9 cellular contexts compared by ENCODE assay signal in genomic region chr11:122157540-122158173, GRCh38. TPM values are rescaled to one million over a fixed set of nuclear protein-coding genes. Genes with fewer than 3 reads are reported as not detected.
A peak's percentile ranks its signal among the peaks of the same experiment; 100 is the strongest.
DNase-seq lines count a peak whose midpoint lies in the region; ATAC-seq and TF ChIP-seq lines count a peak whose summit lies in the region.
"Had no signal": no experiment of that assay in that cellular context is flagged by ENCODE, and none has a peak within 500 bp of the region (broad histone marks: within the 10 kb centered on the region; RNA-seq: fewer than 3 reads in every experiment).

No MANE protein-coding gene starts in this region.

- no peaks in the 10 kb centered on the region for H3K79me2 ChIP-seq in DND-41 (ENCODE audit: insufficient read depth, low read length)

- no peak overlapping the region for H3K9ac ChIP-seq in DND-41 (ENCODE audit: low read depth, low read length)
- H3K9ac ChIP-seq in rectal smooth muscle tissue (ENCODE audit: low read length): no peak overlapping the region

- no peaks in the 10 kb centered on the region for H4K20me1 ChIP-seq in DND-41 (ENCODE audit: insufficient read depth, low read length)

- H3K27me3 ChIP-seq in DND-41 (ENCODE audit: insufficient read depth, low read length, poor library complexity): peaks cover 12% of the 10 kb centered on the region
- no peaks in the 10 kb centered on the region for H3K27me3 ChIP-seq in SJCRH30
- H3K27me3 ChIP-seq in rectal smooth muscle tissue (ENCODE audit: control insufficient read depth, insufficient read depth, low read length): no peaks in the 10 kb centered on the region

- no peak overlapping the region for H2AFZ ChIP-seq in DND-41 (ENCODE audit: low read depth, low read length)

- no peaks in the 10 kb centered on the region for H3K36me3 ChIP-seq in DND-41 (ENCODE audit: insufficient read depth, low read length)
- H3K36me3 ChIP-seq in SJCRH30: no peaks in the 10 kb centered on the region
- no peaks in the 10 kb centered on the region for H3K36me3 ChIP-seq in rectal smooth muscle tissue (ENCODE audit: control insufficient read depth, insufficient read depth, low read length)

- H3K9me3 ChIP-seq in DND-41 (ENCODE audit: insufficient read depth, low read length, severe bottlenecking): no peaks in the 10 kb centered on the region
- H3K9me3 ChIP-seq in SJCRH30 (replicated peaks): no peaks in the 10 kb centered on the region

- H3K27ac ChIP-seq in DND-41 (ENCODE audit: low read length) (no peak overlapping the region), SJCRH30 (no peak overlapping the region; the same call in 1 of the 2 replicates), epithelial cell of prostate (peak overlapping the region; percentile 74), rectal smooth muscle tissue (ENCODE audit: low read depth, low read length) (peak overlapping the region; percentile 71)

- ATAC-seq in DND-41 (ENCODE audit: insufficient read depth, low read depth) (no peak), GM21381 (IDR thresholded peaks at IDR 0.05; ENCODE audit: unreplicated experiment) (no peak), HG02571 (IDR thresholded peaks at IDR 0.05; ENCODE audit: unreplicated experiment) (no peak)

- H3K4me2 ChIP-seq in DND-41 (ENCODE audit: insufficient read depth, low read length): peak overlapping the region; percentile 37; the same call in 1 of the 2 replicates

- no peak for TF ChIP-seq CTCF in DND-41 (IDR thresholded peaks at IDR 0.05; ENCODE audit: borderline replicate concordance, extremely low read depth, low read length, poor library complexity, severe bottlenecking)

- DNase-seq in DND-41 (no peak), SJCRH30 (no peak), epithelial cell of prostate (ENCODE audit: low read depth, low spot score) (no peak), NCI-H526 treated with DMSO at 0.1 percent for 48 hours (lab: John Stamatoyannopoulos, UW) (no peak), Kasumi-1 (lab: John Stamatoyannopoulos, UW) (no peak)
- DNase-seq: cortex of kidney had no signal

- H3K4me1 ChIP-seq in DND-41 (ENCODE audit: insufficient read depth, low read length) (no peaks in the 10 kb centered on the region), SJCRH30 (peaks cover 15% of the 10 kb centered on the region), rectal smooth muscle tissue (ENCODE audit: control insufficient read depth, insufficient read depth, low read length) (peaks cover 16% of the 10 kb centered on the region)

- H3K4me3 ChIP-seq in DND-41 (ENCODE audit: low read depth in 1 of 2, low read length in 2 of 2) (no peak overlapping the region), SJCRH30 (peak overlapping the region; percentile 39), rectal smooth muscle tissue (ENCODE audit: low read length) (peak overlapping the region; percentile 47)

RNA-seq across cellular contexts. Expression of gene BLID, which starts 41.6 kb away (rescaled TPM):
- not detected in 2 replicates for total RNA-seq in SJCRH30 (2014; rRNA removed; shearing (Covaris generic))

Comparison
In these comparisons a context has a peak if more than half of its experiments do, and no peak if none do; other contexts are left out.
1. H3K27ac ChIP-seq: peak in epithelial cell of prostate (single experiment) and rectal smooth muscle tissue (single experiment); none in DND-41 (single experiment) and SJCRH30 (single experiment).
2. H3K4me3 ChIP-seq: peak in SJCRH30 (single experiment) and rectal smooth muscle tissue (single experiment); none in DND-41 (0 of 2).